ENCODE assay signal across 1 cellular context in the genomic region with DNA sequence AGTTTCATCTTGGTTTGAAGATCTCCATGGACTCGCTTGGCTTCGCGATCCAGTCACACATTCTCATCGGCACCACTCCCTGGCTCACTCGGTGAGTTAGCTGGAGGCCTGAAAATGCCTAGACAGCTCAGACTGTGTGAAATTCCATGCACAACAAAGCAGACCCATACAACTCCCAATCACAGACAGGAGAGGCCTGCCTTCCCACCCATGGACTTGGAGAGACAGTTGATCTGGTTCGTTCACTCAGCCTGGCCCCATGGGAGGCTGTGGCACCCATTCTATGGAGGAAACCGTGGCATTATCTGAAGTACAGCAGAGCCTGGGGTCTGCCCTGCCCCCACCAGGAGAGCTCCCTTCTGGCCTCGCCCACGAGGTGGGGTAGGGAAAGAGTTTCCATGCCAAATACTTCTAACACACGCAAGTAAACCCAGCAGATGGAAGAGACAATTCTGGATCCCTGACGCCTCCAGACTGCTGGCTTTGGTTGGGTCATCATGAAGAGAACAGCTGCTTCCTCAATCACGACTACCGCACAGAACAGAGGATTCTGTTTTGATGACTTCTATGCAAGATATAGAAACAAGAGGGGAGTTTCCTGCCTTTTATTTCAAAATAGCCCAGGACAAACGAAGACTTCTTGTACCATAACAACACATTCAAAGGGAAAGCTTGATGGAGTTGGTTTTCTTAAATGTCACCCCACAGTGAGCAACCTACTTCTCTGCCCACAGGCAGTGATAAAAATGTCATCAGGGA.
TF ChIP-seq lines count a peak whose summit lies in the region.

No MANE protein-coding gene starts in this region.

TF ChIP-seq in GM23338, 12 proteins besides CTCF, POLR2A, EP300 and RAD21 (continued from another document):
- TF ChIP-seq, protein P1, sequence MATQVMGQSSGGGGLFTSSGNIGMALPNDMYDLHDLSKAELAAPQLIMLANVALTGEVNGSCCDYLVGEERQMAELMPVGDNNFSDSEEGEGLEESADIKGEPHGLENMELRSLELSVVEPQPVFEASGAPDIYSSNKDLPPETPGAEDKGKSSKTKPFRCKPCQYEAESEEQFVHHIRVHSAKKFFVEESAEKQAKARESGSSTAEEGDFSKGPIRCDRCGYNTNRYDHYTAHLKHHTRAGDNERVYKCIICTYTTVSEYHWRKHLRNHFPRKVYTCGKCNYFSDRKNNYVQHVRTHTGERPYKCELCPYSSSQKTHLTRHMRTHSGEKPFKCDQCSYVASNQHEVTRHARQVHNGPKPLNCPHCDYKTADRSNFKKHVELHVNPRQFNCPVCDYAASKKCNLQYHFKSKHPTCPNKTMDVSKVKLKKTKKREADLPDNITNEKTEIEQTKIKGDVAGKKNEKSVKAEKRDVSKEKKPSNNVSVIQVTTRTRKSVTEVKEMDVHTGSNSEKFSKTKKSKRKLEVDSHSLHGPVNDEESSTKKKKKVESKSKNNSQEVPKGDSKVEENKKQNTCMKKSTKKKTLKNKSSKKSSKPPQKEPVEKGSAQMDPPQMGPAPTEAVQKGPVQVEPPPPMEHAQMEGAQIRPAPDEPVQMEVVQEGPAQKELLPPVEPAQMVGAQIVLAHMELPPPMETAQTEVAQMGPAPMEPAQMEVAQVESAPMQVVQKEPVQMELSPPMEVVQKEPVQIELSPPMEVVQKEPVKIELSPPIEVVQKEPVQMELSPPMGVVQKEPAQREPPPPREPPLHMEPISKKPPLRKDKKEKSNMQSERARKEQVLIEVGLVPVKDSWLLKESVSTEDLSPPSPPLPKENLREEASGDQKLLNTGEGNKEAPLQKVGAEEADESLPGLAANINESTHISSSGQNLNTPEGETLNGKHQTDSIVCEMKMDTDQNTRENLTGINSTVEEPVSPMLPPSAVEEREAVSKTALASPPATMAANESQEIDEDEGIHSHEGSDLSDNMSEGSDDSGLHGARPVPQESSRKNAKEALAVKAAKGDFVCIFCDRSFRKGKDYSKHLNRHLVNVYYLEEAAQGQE (IDR thresholded peaks at IDR 0.05; ENCODE audit: unreplicated experiment) = no peak
- TF ChIP-seq CREB1 (CRISPR knock-in tag; IDR thresholded peaks at IDR 0.05; ENCODE audit: low read depth) (no peak), NANOG (IDR thresholded peaks at IDR 0.05; ENCODE audit: borderline replicate concordance) (no peak)
